ENCODE assay signal across 15 cellular contexts in the genomic region with DNA sequence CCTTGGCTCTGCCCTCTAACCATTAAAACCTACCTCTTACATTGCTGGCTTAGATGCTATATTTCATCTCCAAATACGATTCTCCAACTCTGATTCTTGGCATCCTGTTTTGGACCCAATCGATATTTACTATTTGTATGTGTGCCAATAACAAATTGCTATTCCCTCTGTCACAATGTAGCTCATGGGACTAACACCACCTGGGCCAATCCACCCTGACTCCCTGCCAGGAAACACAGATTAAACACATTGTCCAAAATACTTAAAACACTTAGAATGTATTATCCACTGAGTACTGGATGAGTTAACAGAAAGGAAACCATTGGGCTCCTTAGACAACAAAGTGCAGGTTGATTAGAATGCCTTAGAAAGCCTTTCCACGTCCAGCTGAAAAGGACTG.
"Had no signal": no experiment of that assay in that cellular context is flagged by ENCODE, and none has a peak within 500 bp of the region (broad histone marks: within the 10 kb centered on the region; RNA-seq: fewer than 3 reads in every experiment).

No MANE protein-coding gene starts in this region.

- ATAC-seq: activated CD8-positive, alpha-beta T cell treated with anti-CD3 and anti-CD28 coated beads for 36 hours; activated naive CD4-positive, alpha-beta T cell treated with anti-CD3 and anti-CD28 coated beads, Interleukin-2, amount 50 U/mL, for 72 hours; stimulated activated naive CD8-positive, alpha-beta T cell treated with anti-CD3 and anti-CD28 coated beads, Interleukin-15, amount 100 ng/mL, for 72 hours; upper lobe of right lung; WTC11 had no signal

- H3K27ac ChIP-seq: ovary, spleen, testis, upper lobe of right lung had no signal

- H3K27me3 ChIP-seq: ovary, spleen, testis, upper lobe of right lung had no signal

- DNase-seq: activated CD4-positive, alpha-beta T cell treated with anti-CD3 and anti-CD28 coated beads for 48 hours; activated CD8-positive, alpha-beta T cell treated with anti-CD3 and anti-CD28 coated beads for 36 hours; activated gamma-delta T cell; activated T-cell treated with anti-CD3 and anti-CD28 coated beads, Interleukin-2, amount 50 U/mL, for 48 hours; immature natural killer cell; midbrain; ovary; spleen; stimulated activated naive CD8-positive, alpha-beta T cell treated with anti-CD3 and anti-CD28 coated beads, Interleukin-15, amount 100 ng/mL, for 72 hours; T-helper 2 cell; testis; upper lobe of right lung had no signal

- H3K9me3 ChIP-seq: ovary, testis, upper lobe of right lung had no signal

- H3K36me3 ChIP-seq: ovary, spleen, upper lobe of right lung had no signal

- H3K4me1 ChIP-seq: spleen, testis, upper lobe of right lung had no signal

- H3K4me3 ChIP-seq: lung, ovary, spleen, testis, upper lobe of right lung had no signal
